In genomic region chr6:90008908-90009501, GRCh38 we compare ENCODE assay signal across 13 cellular contexts.
A peak's percentile ranks its signal among the peaks of the same experiment; 100 is the strongest.
DNase-seq lines count a peak whose midpoint lies in the region; ATAC-seq and TF ChIP-seq lines count a peak whose summit lies in the region.
"Had no signal": no experiment of that assay in that cellular context is flagged by ENCODE, and none has a peak within 500 bp of the region (broad histone marks: within the 10 kb centered on the region; RNA-seq: fewer than 3 reads in every experiment).

No MANE protein-coding gene starts in this region.

- ATAC-seq in activated CD8-positive, alpha-beta memory T cell treated with anti-CD3 and anti-CD28 coated beads, Interleukin-2, amount 10 ng/mL, durations not matched to agents 7 days and 5 days: peak; percentile 65
- ATAC-seq in upper lobe of right lung (no peak), left ventricle myocardium superior (no peak)
- ATAC-seq: WTC11 had no signal

- peaks cover 24% of the 10 kb centered on the region for H3K4me1 Mint-ChIP-seq in activated CD8-positive, alpha-beta memory T cell treated with anti-CD3 and anti-CD28 coated beads, Interleukin-2, amount 10 ng/mL, durations not matched to agents 7 days and 5 days

- no peak overlapping the region for H2AFZ ChIP-seq in Loucy (ENCODE audit: low read length)
- no peak overlapping the region for H2AFZ ChIP-seq in smooth muscle cell (ENCODE audit: low read depth)

- H3K4me2 ChIP-seq in Loucy (ENCODE audit: low read depth, low read length, poor library complexity, severe bottlenecking) (peak overlapping the region; percentile 22), smooth muscle cell (peak overlapping the region; percentile 8)

- H3K4me3 Mint-ChIP-seq in activated CD8-positive, alpha-beta memory T cell treated with anti-CD3 and anti-CD28 coated beads, Interleukin-2, amount 10 ng/mL, durations not matched to agents 7 days and 5 days: no peak overlapping the region
- H3K4me3 Mint-ChIP-seq: WTC11 had no signal

- intact Hi-C loops in upper lobe of right lung (cut with DNase I): no loop called here
- intact Hi-C loops in left ventricle myocardium superior (cut with micrococcal nuclease): no loop called here

- H3F3A ChIP-seq in Loucy (ENCODE audit: low read depth): no peaks in the 10 kb centered on the region
- H3F3A ChIP-seq in smooth muscle cell (ENCODE audit: low read depth): no peaks in the 10 kb centered on the region

- DNase-seq in activated CD8-positive, alpha-beta memory T cell treated with anti-CD3 and anti-CD28 coated beads, Interleukin-2, amount 10 ng/mL, durations not matched to agents 7 days and 5 days: no peak
- DNase-seq in activated CD8-positive, alpha-beta memory T cell treated with anti-CD3 and anti-CD28 coated beads for 24 hours: no peak
- DNase-seq in cardiac fibroblast (ENCODE audit: low read depth in 2 of 2) (peak; percentile 25 to 29), smooth muscle cell (lab: John Stamatoyannopoulos, UW; ENCODE audit: unreplicated experiment) (no peak), upper lobe of right lung (no peak), left ventricle myocardium superior (no peak), T-helper 9 cell (no peak)
- DNase-seq: BE2C, erythroblast, NCI-H510A treated with DMSO at 0.1 percent for 48 hours had no signal

- 56% methylated on average over 1 of the region's 1 CpG for WGBS in smooth muscle cell (ENCODE audit: low lambda C conversion rate)

- H3K9me3 ChIP-seq in Loucy (ENCODE audit: insufficient read depth, low read depth, low read length): no peaks in the 10 kb centered on the region
- H3K9me3 ChIP-seq in smooth muscle cell (replicated peaks; ENCODE audit: low read depth): no peaks in the 10 kb centered on the region
- H3K9me3 ChIP-seq in upper lobe of right lung: no peaks in the 10 kb centered on the region
- H3K9me3 ChIP-seq: BE2C had no signal

- H3K36me3 ChIP-seq in Loucy (ENCODE audit: insufficient read depth, low read length) (peaks cover 34% of the 10 kb centered on the region; the same call in 1 of the 2 replicates), smooth muscle cell (ENCODE audit: low read depth) (peaks cover 5% of the 10 kb centered on the region), upper lobe of right lung (no peaks in the 10 kb centered on the region)
- H3K36me3 ChIP-seq: BE2C had no signal

- peaks cover 23% of the 10 kb centered on the region for H3K36me3 Mint-ChIP-seq in activated CD8-positive, alpha-beta memory T cell treated with anti-CD3 and anti-CD28 coated beads, Interleukin-2, amount 10 ng/mL, durations not matched to agents 7 days and 5 days
- H3K36me3 Mint-ChIP-seq: WTC11 had no signal

- H3K4me3 ChIP-seq in Loucy (ENCODE audit: low read length, poor library complexity, severe bottlenecking): no peak overlapping the region
- H3K4me3 ChIP-seq in cardiac fibroblast (replicated peaks in 1 of 2; ENCODE audit: low read depth in 2 of 2, low read length in 2 of 2): no peak overlapping the region
- H3K4me3 ChIP-seq in smooth muscle cell: no peak overlapping the region
- H3K4me3 ChIP-seq in upper lobe of right lung: no peak overlapping the region

- no peaks in the 10 kb centered on the region for H3K79me2 ChIP-seq in Loucy (ENCODE audit: insufficient read depth, low read length)
- no peaks in the 10 kb centered on the region for H3K79me2 ChIP-seq in smooth muscle cell (ENCODE audit: low read depth)

- peaks cover 9% of the 10 kb centered on the region for H3K4me1 ChIP-seq in Loucy (ENCODE audit: insufficient read depth, low read length, poor library complexity, severe bottlenecking)
- peaks cover 8% of the 10 kb centered on the region for H3K4me1 ChIP-seq in smooth muscle cell (ENCODE audit: low read depth)
- H3K4me1 ChIP-seq in upper lobe of right lung: no peaks in the 10 kb centered on the region
- H3K4me1 ChIP-seq: BE2C had no signal

- H3K27ac ChIP-seq in smooth muscle cell (ENCODE audit: low read depth): peak overlapping the region; percentile 12
- no peak overlapping the region for H3K27ac ChIP-seq in upper lobe of right lung
- H3K27ac ChIP-seq: HL-60 had no signal

- peak overlapping the region; percentile 50 for H3K27ac Mint-ChIP-seq in activated CD8-positive, alpha-beta memory T cell treated with anti-CD3 and anti-CD28 coated beads, Interleukin-2, amount 10 ng/mL, durations not matched to agents 7 days and 5 days

- H3K27me3 Mint-ChIP-seq in activated CD8-positive, alpha-beta memory T cell treated with anti-CD3 and anti-CD28 coated beads, Interleukin-2, amount 10 ng/mL, durations not matched to agents 7 days and 5 days: no peaks in the 10 kb centered on the region

- CTCF ChIA-PET in activated CD8-positive, alpha-beta memory T cell treated with anti-CD3 and anti-CD28 coated beads, Interleukin-2, amount 10 ng/mL, durations not matched to agents 7 days and 5 days (lab: Charles Lee): interaction anchor here (1.2 to 1.5 kb wide), 3 partner anchors 10 to 19 kb away, joined by 3 to 4 read pairs (median 3); no protein-coding TSS in a partner anchor

- H3K27me3 ChIP-seq in Loucy (ENCODE audit: insufficient read depth, low read length, poor library complexity, severe bottlenecking) (no peaks in the 10 kb centered on the region), smooth muscle cell (ENCODE audit: low read depth) (no peaks in the 10 kb centered on the region), upper lobe of right lung (no peaks in the 10 kb centered on the region)
- H3K27me3 ChIP-seq: BE2C had no signal

- no peak overlapping the region for H3K9ac ChIP-seq in Loucy (ENCODE audit: low read depth, low read length, poor library complexity, severe bottlenecking)
- H3K9ac ChIP-seq in smooth muscle cell (ENCODE audit: low read depth): no peak overlapping the region

- TF ChIP-seq CTCF in Loucy (conservative IDR thresholded peaks at IDR 0.05; ENCODE audit: low read length) (no peak), cardiac fibroblast (IDR thresholded peaks at IDR 0.05; ENCODE audit: low read depth, low read length) (no peak), smooth muscle cell (IDR thresholded peaks at IDR 0.05; ENCODE audit: borderline replicate concordance, insufficient read depth, poor library complexity, severe bottlenecking) (no peak), upper lobe of right lung (IDR thresholded peaks at IDR 0.05) (no peak)

- no peaks in the 10 kb centered on the region for H3K9me3 Mint-ChIP-seq in activated CD8-positive, alpha-beta memory T cell treated with anti-CD3 and anti-CD28 coated beads, Interleukin-2, amount 10 ng/mL, durations not matched to agents 7 days and 5 days (ENCODE audit: low read depth)
- H3K9me3 Mint-ChIP-seq: WTC11 had no signal

- H3K9me2 ChIP-seq in Loucy (replicated peaks; ENCODE audit: low read depth, low read length): no peaks in the 10 kb centered on the region

- H4K20me1 ChIP-seq in Loucy (ENCODE audit: insufficient read depth, low read length, poor library complexity, severe bottlenecking) (no peaks in the 10 kb centered on the region), smooth muscle cell (ENCODE audit: low read depth) (no peaks in the 10 kb centered on the region)

Comparison
In these comparisons a context has a peak if more than half of its experiments do, and no peak if none do; other contexts are left out.
1. DNase-seq: peak in cardiac fibroblast (2 of 2); none in activated CD8-positive, alpha-beta memory T cell treated with anti-CD3 and anti-CD28 coated beads, Interleukin-2, amount 10 ng/mL, durations not matched to agents 7 days and 5 days (single experiment), activated CD8-positive, alpha-beta memory T cell treated with anti-CD3 and anti-CD28 coated beads for 24 hours (single experiment), smooth muscle cell (single experiment), upper lobe of right lung (single experiment), left ventricle myocardium superior (single experiment) and T-helper 9 cell (single experiment).